ENCODE assay signal across 19 cellular contexts in genomic region chr5:158847772-158848171, GRCh38.
DNase-seq lines count a peak whose midpoint lies in the region; TF ChIP-seq lines count a peak whose summit lies in the region.
"Had no signal": no experiment of that assay in that cellular context is flagged by ENCODE, and none has a peak within 500 bp of the region (broad histone marks: within the 10 kb centered on the region; RNA-seq: fewer than 3 reads in every experiment).

No MANE protein-coding gene starts in this region.

- CTCF ChIA-PET in OCI-LY7 (lab: Charles Lee; ENCODE audit: unreplicated experiment), result no interaction called here

- H2AFZ ChIP-seq in OCI-LY7 (ENCODE audit: low read length), result no peak overlapping the region
- H2AFZ ChIP-seq: PC-9 had no signal

- H3K4me3 ChIP-seq in BLaER1 (no peak overlapping the region), OCI-LY7 (ENCODE audit: low read depth, low read length, poor library complexity, severe bottlenecking) (no peak overlapping the region), spleen (no peak overlapping the region)
- H3K4me3 ChIP-seq: PC-9 had no signal

- no peaks in the 10 kb centered on the region for H3K79me2 ChIP-seq in OCI-LY7 (ENCODE audit: insufficient read depth, low read depth, low read length)

- peak overlapping the region; percentile 84 for H3K27ac ChIP-seq in BLaER1
- no peak overlapping the region for H3K27ac ChIP-seq in OCI-LY7 (ENCODE audit: low read depth, low read length, poor library complexity, severe bottlenecking)
- peak overlapping the region in 5 of 8 donors; percentile 2 to 75 (median 60) for H3K27ac ChIP-seq in spleen
- H3K27ac ChIP-seq: KMS-11, PC-9 had no signal

- H3K4me1 Mint-ChIP-seq in IgD-negative memory B cell, result peaks cover 51 to 63% (median 58%) of the 10 kb centered on the region in 3 donors

- TF ChIP-seq POLR2A in spleen (IDR thresholded peaks at IDR 0.05), result no peak

- no peaks in the 10 kb centered on the region for H3K9me3 ChIP-seq in BLaER1
- H3K9me3 ChIP-seq in OCI-LY7 (ENCODE audit: low read length), result no peaks in the 10 kb centered on the region
- no peaks in the 10 kb centered on the region for H3K9me3 ChIP-seq in spleen

- no peaks in the 10 kb centered on the region for H3K27me3 Mint-ChIP-seq in IgD-negative memory B cell

- TF ChIP-seq CTCF in OCI-LY7 (conservative IDR thresholded peaks at IDR 0.05; ENCODE audit: low read length) (no peak), spleen (IDR thresholded peaks at IDR 0.05 in 8 of 11, conservative IDR thresholded peaks at IDR 0.05 in 3 of 11) (no peak)

- peak overlapping the region in 3 of 4 donors; percentile 24 to 88 (median 58) for H3K4me3 Mint-ChIP-seq in IgD-negative memory B cell

- no peaks in the 10 kb centered on the region for H3K9me3 Mint-ChIP-seq in IgD-negative memory B cell

- H3K27me3 ChIP-seq in BLaER1 (no peaks in the 10 kb centered on the region), spleen (replicated peaks in 1 of 7) (no peaks in the 10 kb centered on the region)

- DNase-seq in OCI-LY7 (ENCODE audit: low spot score) (peak; percentile 65), spleen (no peak), NCI-H1105 (lab: John Stamatoyannopoulos, UW) (no peak), ureter (ENCODE audit: low spot score) (no peak), HuH-7.5 (ENCODE audit: low spot score) (no peak), iPS-NIHi11 (ENCODE audit: low spot score) (no peak)
- DNase-seq: AML-193, DMS79, GOT3, NCI-H1694, NCI-H2081, NCI-H2171, NCI-H345, PC-9, RPMI8226, SHP77 had no signal

- H3K36me3 Mint-ChIP-seq in IgD-negative memory B cell, result peaks cover 3% of the 10 kb centered on the region

- H4K20me1 ChIP-seq in BLaER1 (peaks cover 93% of the 10 kb centered on the region), OCI-LY7 (ENCODE audit: insufficient read depth, low read length) (no peaks in the 10 kb centered on the region)

- intact Hi-C loops in OCI-LY7 (cut with micrococcal nuclease; ENCODE audit: unreplicated experiment), result no loop called here
- intact Hi-C loops in spleen (cut with DNase I; ENCODE audit: low total_unique reads), result no loop called here

- no peaks in the 10 kb centered on the region for H3K9me2 ChIP-seq in OCI-LY7 (ENCODE audit: insufficient read depth, low read length)

- WGBS in spleen, 5 donors, result 51 to 79% (median 64%) methylated on average over 2 of the region's 2 CpGs

- H3K4me1 ChIP-seq in BLaER1 (peaks cover 92% of the 10 kb centered on the region), OCI-LY7 (ENCODE audit: insufficient read depth, low read length, poor library complexity, severe bottlenecking) (peaks cover 59% of the 10 kb centered on the region), spleen (peaks cover 3 to 55% (median 28%) of the 10 kb centered on the region in 6 donors)

- BruUV-seq in OCI-LY7 (replicated peaks; lab: Mats Ljungman, UMichigan), result no TSS peak

- H3K36me3 ChIP-seq in BLaER1, result peaks cover 82% of the 10 kb centered on the region
- H3K36me3 ChIP-seq in OCI-LY7 (ENCODE audit: insufficient read depth, low read length), result no peaks in the 10 kb centered on the region
- no peaks in the 10 kb centered on the region for H3K36me3 ChIP-seq in spleen

- peak overlapping the region; percentile 67 for H3K9ac ChIP-seq in BLaER1
- H3K9ac ChIP-seq: KMS-11 had no signal

- H3K27ac Mint-ChIP-seq in IgD-negative memory B cell, result peak overlapping the region; percentile 68 to 85 (median 73)

- POLR2A ChIA-PET in OCI-LY7 (lab: Charles Lee), result interaction anchor here (0.5 to 1.1 kb wide), 3 partner anchors 9 to 94 kb away, joined by 3 to 4 read pairs (median 3); no protein-coding TSS in a partner anchor

- H3K4me2 ChIP-seq in BLaER1 (peak overlapping the region; percentile 80), OCI-LY7 (ENCODE audit: low read length) (peak overlapping the region; percentile 55)
- H3K4me2 ChIP-seq: KMS-11, PC-9 had no signal
